14 cellular contexts compared by ENCODE assay signal in the genomic region with DNA sequence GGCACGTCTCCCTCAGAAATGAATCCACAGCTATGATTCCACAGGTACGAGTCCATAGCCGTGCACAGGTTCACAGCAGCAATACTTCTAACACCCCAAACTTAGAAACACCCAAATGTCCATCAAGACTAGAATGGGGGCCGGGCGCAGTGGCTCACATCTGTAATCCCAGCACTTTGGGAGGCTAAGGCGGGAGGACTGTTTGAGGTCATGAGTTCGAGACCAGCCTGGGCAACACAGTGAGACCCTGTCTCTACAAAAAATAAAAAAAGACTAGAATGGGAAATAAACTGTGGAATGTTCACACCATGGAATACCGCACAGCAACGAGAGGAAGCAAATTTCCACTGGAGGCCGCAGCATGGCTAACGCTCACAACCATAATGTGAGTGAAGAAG. TPM values are rescaled to one million over a fixed set of nuclear protein-coding genes. Genes with fewer than 3 reads are reported as not detected.
A peak's percentile ranks its signal among the peaks of the same experiment; 100 is the strongest.
DNase-seq lines count a peak whose midpoint lies in the region; ATAC-seq and TF ChIP-seq lines count a peak whose summit lies in the region.
"Had no signal": no experiment of that assay in that cellular context is flagged by ENCODE, and none has a peak within 500 bp of the region (broad histone marks: within the 10 kb centered on the region; RNA-seq: fewer than 3 reads in every experiment).

No MANE protein-coding gene starts in this region.

- intact Hi-C loops in uterus (cut with DNase I; ENCODE audit: low total_unique reads): no loop called here

- no peaks in the 10 kb centered on the region for H3K9me3 Mint-ChIP-seq in neural crest cell

- CTCF ChIA-PET in HEK293 (lab: Yijun Ruan, JAX): interaction anchor here (1.0 kb wide), 1 partner anchor 148 kb away, joined by 4 read pairs; no protein-coding TSS in a partner anchor

- no peak overlapping the region for H3K4me3 ChIP-seq in HEK293 (ENCODE audit: low read depth, low read length)
- no peak overlapping the region for H3K4me3 ChIP-seq in duodenal mucosa (ENCODE audit: low read depth in 1 of 2, low read length in 2 of 2)
- H3K4me3 ChIP-seq in uterus: no peak overlapping the region
- H3K4me3 ChIP-seq: SJSA1 had no signal

- H3K9me3 ChIP-seq in HEK293 (ENCODE audit: control insufficient read depth, insufficient read depth, low read depth, low read length) (no peaks in the 10 kb centered on the region), duodenal mucosa (ENCODE audit: control insufficient read depth in 1 of 2, low read length in 2 of 2) (no peaks in the 10 kb centered on the region), uterus (no peaks in the 10 kb centered on the region)
- H3K9me3 ChIP-seq: SJSA1 had no signal

- peak overlapping the region; percentile 6 to 57 for H3K9ac ChIP-seq in duodenal mucosa (ENCODE audit: low read depth in 1 of 2, low read length in 2 of 2)

- DNase-seq in neural crest cell (ENCODE audit: low read depth, low spot score) (no peak), uterus (no peak), DMS153 (lab: John Stamatoyannopoulos, UW) (no peak)
- DNase-seq: 8988T, DND-41, NCI-H1417, NCI-H1930, NCI-H345, NCI-H524 treated with DMSO at 0.1 percent for 48 hours, PC-3 had no signal

- H3K36me3 ChIP-seq in HEK293 (ENCODE audit: control insufficient read depth in 2 of 2, insufficient read depth in 1 of 2, low read length in 2 of 2) (no peaks in the 10 kb centered on the region), duodenal mucosa (ENCODE audit: control insufficient read depth in 1 of 2, insufficient read depth in 2 of 2, low read length in 2 of 2) (peaks cover under 1 to 1% of the 10 kb centered on the region in 2 donors), uterus (no peaks in the 10 kb centered on the region)
- H3K36me3 ChIP-seq: SJSA1 had no signal

- H3K36me3 Mint-ChIP-seq in neural crest cell (ENCODE audit: low read depth): no peaks in the 10 kb centered on the region

- peak overlapping the region; percentile 58 for H3K4me3 Mint-ChIP-seq in neural crest cell

- TF ChIP-seq CTCF in HEK293 (tag by site-specific recombination; IDR thresholded peaks at IDR 0.05) (no peak), neural crest cell (conservative IDR thresholded peaks at IDR 0.05) (no peak), uterus (IDR thresholded peaks at IDR 0.05) (no peak)

- no peak for TF ChIP-seq POLR2A in uterus (IDR thresholded peaks at IDR 0.05)

- H3K4me1 Mint-ChIP-seq in neural crest cell: peaks cover 28% of the 10 kb centered on the region

- no peak for ATAC-seq in GM18520 (IDR thresholded peaks at IDR 0.05; ENCODE audit: unreplicated experiment)
- ATAC-seq: PC-3 had no signal

- H3K27ac ChIP-seq in HEK293 (ENCODE audit: extremely low read depth, low read depth, low read length) (no peak overlapping the region), duodenal mucosa (ENCODE audit: low read depth, low read length) (peak overlapping the region; percentile 45), uterus (no peak overlapping the region)
- H3K27ac ChIP-seq: SJSA1 had no signal

- POLR2A ChIA-PET in HEK293 (lab: Yijun Ruan, JAX): no interaction called here

- no peak overlapping the region for H3K27ac Mint-ChIP-seq in neural crest cell (ENCODE audit: unreplicated experiment)

- no peaks in the 10 kb centered on the region for H3K27me3 ChIP-seq in duodenal mucosa (ENCODE audit: control insufficient read depth in 1 of 2, insufficient read depth in 2 of 2, low read length in 2 of 2)
- H3K27me3 ChIP-seq in uterus: no peaks in the 10 kb centered on the region
- H3K27me3 ChIP-seq: SJSA1 had no signal

- H3K27me3 Mint-ChIP-seq in neural crest cell (ENCODE audit: low read depth): no peaks in the 10 kb centered on the region

- no peaks in the 10 kb centered on the region for H3K4me1 ChIP-seq in HEK293 (ENCODE audit: control insufficient read depth, insufficient read depth, low read length)
- peaks cover 37 to 49% of the 10 kb centered on the region in 2 donors for H3K4me1 ChIP-seq in duodenal mucosa (ENCODE audit: control insufficient read depth in 1 of 2, insufficient read depth in 2 of 2, low read length in 2 of 2)
- H3K4me1 ChIP-seq in uterus: peaks cover 0 to under 1% of the 10 kb centered on the region in 2 donors

TF ChIP-seq in HEK293, 187 proteins besides CTCF, POLR2A, EP300 and RAD21:
- TF ChIP-seq ZNF184 (tag by site-specific recombination; IDR thresholded peaks at IDR 0.05): no peak
- TF ChIP-seq GLI4 (tag by site-specific recombination; IDR thresholded peaks at IDR 0.05): no peak
- no peak for TF ChIP-seq ZNF558 (tag by site-specific recombination; IDR thresholded peaks at IDR 0.05)
- peak; percentile 82 for TF ChIP-seq ZNF121 (tag by site-specific recombination; IDR thresholded peaks at IDR 0.05)

RNA-seq across cellular contexts. Expression of gene DOLPP1, which starts 4.3 kb away (rescaled TPM):
- total RNA-seq in neural crest cell: 43.1 and 43.9 TPM in 2 replicates
- 10 to 100 TPM in 1 of 4 donors, 1 to 10 TPM in 2, not detected in 1; 1.0 to 10.2 (median 9.7) TPM for total RNA-seq in uterus

RNA-seq across cellular contexts. Expression of gene CRAT, which starts 34.0 kb away (rescaled TPM):
- total RNA-seq in neural crest cell: 24.9 and 26.0 TPM in 2 replicates
- total RNA-seq in uterus: 10 to 100 TPM; 20.0 to 42.4 (median 27.4) TPM

RNA-seq across cellular contexts. Expression of gene PTPA, which starts 34.6 kb away (rescaled TPM):
- total RNA-seq in neural crest cell: 136 and 144 TPM in 2 replicates
- total RNA-seq in uterus: 100 to 1,000 TPM in 1 of 4 donors, 10 to 100 TPM in 3; 28.9 to 107 (median 62.1) TPM

RNA-seq across cellular contexts. Expression of gene MIGA2, which starts 40.2 kb away (rescaled TPM):
- total RNA-seq in neural crest cell (34.4 and 38.3 TPM in 2 replicates), uterus (10 to 100 TPM; 13.2 to 36.5 (median 34.0) TPM)

RNA-seq across cellular contexts. Expression of gene SH3GLB2, which starts 48.5 kb away (rescaled TPM):
- total RNA-seq in neural crest cell: 71.7 and 76.1 TPM in 2 replicates
- 100 to 1,000 TPM in 1 of 4 donors, 10 to 100 TPM in 3; 35.1 to 126 (median 81.8) TPM for total RNA-seq in uterus
